Comparison of ENCODE assay signal across 1 cellular context in genomic region chr16:68022728-68023537, GRCh38.
TF ChIP-seq lines count a peak whose summit lies in the region.

Gene DDX28, minus strand, starts transcription at chr16:68023232. Its CDS starts 30 bp downstream, at chr16:68023202.
Gene DUS2, plus strand, starts transcription at chr16:68023284. Its CDS starts 14,740 bp downstream, at chr16:68038024.

TF ChIP-seq in HepG2, 621 proteins besides CTCF, POLR2A, EP300 and RAD21 (continued from another document and continues in another):
- TF ChIP-seq PATZ1 (CRISPR knock-in tag; IDR thresholded peaks at IDR 0.05) (peak; percentile 68), ETV5 (CRISPR knock-in tag; IDR thresholded peaks at IDR 0.05; ENCODE audit: borderline replicate concordance) (peak; percentile 60), CCAR2 (optimal IDR thresholded peaks at IDR 0.05; ENCODE audit: low read depth, low read length) (no peak), ZNF562 (CRISPR knock-in tag; IDR thresholded peaks at IDR 0.05; ENCODE audit: borderline replicate concordance) (no peak), NFE2L2 (IDR thresholded peaks at IDR 0.05; ENCODE audit: low read length) (no peak), ZNF83 (CRISPR knock-in tag; IDR thresholded peaks at IDR 0.05; ENCODE audit: borderline replicate concordance) (peak; percentile 89; the same call in 1 of the 2 replicates), IRF2 (CRISPR knock-in tag; IDR thresholded peaks at IDR 0.05) (peak; percentile 95), ZNF704 (CRISPR knock-in tag; IDR thresholded peaks at IDR 0.05; ENCODE audit: borderline replicate concordance) (peak; percentile 98), NCOA1 (CRISPR knock-in tag; IDR thresholded peaks at IDR 0.05) (no peak; the same call in 1 of the 2 replicates), THAP8 (CRISPR knock-in tag; IDR thresholded peaks at IDR 0.05; ENCODE audit: borderline replicate concordance) (peak; percentile 87), RELA (CRISPR knock-in tag; IDR thresholded peaks at IDR 0.05) (peak; percentile 82; the same call in 1 of the 2 replicates), SIX1 (CRISPR knock-in tag; IDR thresholded peaks at IDR 0.05; ENCODE audit: borderline replicate concordance) (peak; percentile 11; the same call in 1 of the 2 replicates), ZNF619 (CRISPR knock-in tag; IDR thresholded peaks at IDR 0.05) (peak; percentile 59; the same call in 1 of the 2 replicates), MYC (CRISPR knock-in tag; IDR thresholded peaks at IDR 0.05; ENCODE audit: borderline replicate concordance) (peak; percentile 100), MBNL3 (CRISPR knock-in tag; conservative IDR thresholded peaks at IDR 0.05) (no peak), MLLT10 (CRISPR knock-in tag; IDR thresholded peaks at IDR 0.05) (no peak), ZNF749 (CRISPR knock-in tag; IDR thresholded peaks at IDR 0.05; ENCODE audit: borderline replicate concordance) (peak; percentile 86), DMTF1 (CRISPR knock-in tag; IDR thresholded peaks at IDR 0.05) (0 out of 2 replicates have a peak, but pooled peaks have one; percentile 38), SSRP1 (CRISPR knock-in tag; IDR thresholded peaks at IDR 0.05) (peak; percentile 89), ZFP37 (CRISPR knock-in tag; IDR thresholded peaks at IDR 0.05; ENCODE audit: borderline replicate concordance) (no peak), ZNF557 (CRISPR knock-in tag; IDR thresholded peaks at IDR 0.05) (no peak), PPARG (CRISPR knock-in tag; conservative IDR thresholded peaks at IDR 0.05) (no peak), CHD2 (IDR thresholded peaks at IDR 0.05; ENCODE audit: low read depth, low read length) (0 out of 2 replicates have a peak, but pooled peaks have one; percentile 10), ATF6 (CRISPR knock-in tag; conservative IDR thresholded peaks at IDR 0.05) (no peak), PCBP2 (optimal IDR thresholded peaks at IDR 0.05; ENCODE audit: low read depth, low read length, poor library complexity, severe bottlenecking) (no peak), ZEB1 (IDR thresholded peaks at IDR 0.05; ENCODE audit: insufficient replicate concordance, low read depth) (no peak), PCBP1 (IDR thresholded peaks at IDR 0.05; ENCODE audit: borderline replicate concordance, low read depth, low read length) (peak; percentile 92), ZBTB43 (CRISPR knock-in tag; conservative IDR thresholded peaks at IDR 0.05) (peak; percentile 62; the same call in 1 of the 2 replicates), AGO2 (optimal IDR thresholded peaks at IDR 0.05; ENCODE audit: low read depth, low read length) (peak; percentile 86), HOXD1 (CRISPR knock-in tag; IDR thresholded peaks at IDR 0.05) (peak; percentile 91), ZNF407 (CRISPR knock-in tag; IDR thresholded peaks at IDR 0.05; ENCODE audit: not compliant biosample characterization) (peak; percentile 94), ZNF841 (CRISPR knock-in tag; IDR thresholded peaks at IDR 0.05; ENCODE audit: borderline replicate concordance) (no peak), MLX (CRISPR knock-in tag; IDR thresholded peaks at IDR 0.05) (peak; percentile 39; the same call in 1 of the 2 replicates), TSC22D2 (CRISPR knock-in tag; IDR thresholded peaks at IDR 0.05; ENCODE audit: borderline replicate concordance) (peak; percentile 88; the same call in 1 of the 2 replicates), ZNF503 (CRISPR knock-in tag; IDR thresholded peaks at IDR 0.05) (peak; percentile 68; the same call in 1 of the 2 replicates)
